8 cellular contexts compared by ENCODE assay signal in genomic region chr10:27240891-27241639, GRCh38. TPM values are rescaled to one million over a fixed set of nuclear protein-coding genes. Genes with fewer than 3 reads are reported as not detected.
A peak's percentile ranks its signal among the peaks of the same experiment; 100 is the strongest.
DNase-seq lines count a peak whose midpoint lies in the region; ATAC-seq, FAIRE-seq and TF ChIP-seq lines count a peak whose summit lies in the region.

No MANE protein-coding gene starts in this region.

- no peaks in the 10 kb centered on the region for H3K27me3 Mint-ChIP-seq in activated CD8-positive, alpha-beta memory T cell treated with anti-CD3 and anti-CD28 coated beads, Interleukin-2, amount 10 ng/mL, durations not matched to agents 7 days and 5 days
- H3K27me3 Mint-ChIP-seq in nephron (ENCODE audit: low read depth): no peaks in the 10 kb centered on the region

- H3K9me3 Mint-ChIP-seq in activated CD8-positive, alpha-beta memory T cell treated with anti-CD3 and anti-CD28 coated beads, Interleukin-2, amount 10 ng/mL, durations not matched to agents 7 days and 5 days (ENCODE audit: low read depth): no peaks in the 10 kb centered on the region
- no peaks in the 10 kb centered on the region for H3K9me3 Mint-ChIP-seq in nephron

- no peak for FAIRE-seq in HTR-8/SVneo (lab: Jason Lieb, UNC)

- H3K4me3 Mint-ChIP-seq in activated CD8-positive, alpha-beta memory T cell treated with anti-CD3 and anti-CD28 coated beads, Interleukin-2, amount 10 ng/mL, durations not matched to agents 7 days and 5 days: peak overlapping the region; percentile 97
- H3K4me3 Mint-ChIP-seq in nephron: peak overlapping the region; percentile 91 to 97 (median 95)

- CTCF ChIA-PET in activated CD8-positive, alpha-beta memory T cell treated with anti-CD3 and anti-CD28 coated beads, Interleukin-2, amount 10 ng/mL, durations not matched to agents 7 days and 5 days (lab: Charles Lee): interaction anchor here (1.7 to 6.7 kb wide), 2 partner anchors 14 to 17 kb away, joined by 5 to 40 read pairs; no protein-coding TSS in a partner anchor

- ATAC-seq in GM21786 (IDR thresholded peaks at IDR 0.05; ENCODE audit: unreplicated experiment): peak; percentile 7
- ATAC-seq in activated CD8-positive, alpha-beta memory T cell treated with anti-CD3 and anti-CD28 coated beads, Interleukin-2, amount 10 ng/mL, durations not matched to agents 7 days and 5 days: peak; percentile 3

- peak overlapping the region; percentile 97 for H3K27ac Mint-ChIP-seq in activated CD8-positive, alpha-beta memory T cell treated with anti-CD3 and anti-CD28 coated beads, Interleukin-2, amount 10 ng/mL, durations not matched to agents 7 days and 5 days
- peak overlapping the region; percentile 95 to 100 (median 97) for H3K27ac Mint-ChIP-seq in nephron

- DNase-seq in NCI-H2029 (lab: John Stamatoyannopoulos, UW) (peak; percentile 23), NCI-H2029 treated with DMSO at 0.1 percent for 48 hours (lab: John Stamatoyannopoulos, UW) (no peak), LHCN-M2 (ENCODE audit: low read depth) (peak; percentile 11), fibroblast of villous mesenchyme (ENCODE audit: low read depth) (peak; percentile 26), HTR-8/SVneo (ENCODE audit: insufficient read length, low spot score) (no peak)
- peak; percentile 66 for DNase-seq in activated CD8-positive, alpha-beta memory T cell treated with anti-CD3 and anti-CD28 coated beads, Interleukin-2, amount 10 ng/mL, durations not matched to agents 7 days and 5 days

- TF ChIP-seq CTCF in fibroblast of villous mesenchyme (IDR thresholded peaks at IDR 0.05; ENCODE audit: insufficient read depth, low read depth, low read length) (no peak), nephron (IDR thresholded peaks at IDR 0.05; ENCODE audit: unreplicated experiment in 3 of 3) (no peak)

- H3K36me3 Mint-ChIP-seq in activated CD8-positive, alpha-beta memory T cell treated with anti-CD3 and anti-CD28 coated beads, Interleukin-2, amount 10 ng/mL, durations not matched to agents 7 days and 5 days: peaks cover 12% of the 10 kb centered on the region
- H3K36me3 Mint-ChIP-seq in nephron (ENCODE audit: low read depth): peaks cover 3% of the 10 kb centered on the region

- H3K4me1 Mint-ChIP-seq in activated CD8-positive, alpha-beta memory T cell treated with anti-CD3 and anti-CD28 coated beads, Interleukin-2, amount 10 ng/mL, durations not matched to agents 7 days and 5 days: peaks cover 24% of the 10 kb centered on the region
- peaks cover 24% of the 10 kb centered on the region for H3K4me1 Mint-ChIP-seq in nephron

- peak overlapping the region; percentile 83 for H3K4me3 ChIP-seq in fibroblast of villous mesenchyme (ENCODE audit: low read depth, low read length)

RNA-seq across cellular contexts. Expression of gene ACBD5, which starts 0.5 kb away (rescaled TPM):
- 35.3 and 42.3 TPM in 2 replicates for total RNA-seq in LHCN-M2 (2014; rRNA removed)
- 12.0 TPM for polyA plus RNA-seq in LHCN-M2 (2012)
- total RNA-seq in activated CD8-positive, alpha-beta memory T cell treated with anti-CD3 and anti-CD28 coated beads, Interleukin-2, amount 10 ng/mL, durations not matched to agents 7 days and 5 days: 10 to 100 TPM; 24.2 to 24.5 TPM
- total RNA-seq in fibroblast of villous mesenchyme: 22.2 and 24.6 TPM in 2 replicates

Comparison
In these comparisons a context has a peak if more than half of its experiments do, and no peak if none do; other contexts are left out.
1. DNase-seq: peak in NCI-H2029 (single experiment), LHCN-M2 (single experiment), activated CD8-positive, alpha-beta memory T cell treated with anti-CD3 and anti-CD28 coated beads, Interleukin-2, amount 10 ng/mL, durations not matched to agents 7 days and 5 days (single experiment) and fibroblast of villous mesenchyme (single experiment); none in NCI-H2029 treated with DMSO at 0.1 percent for 48 hours (single experiment) and HTR-8/SVneo (single experiment).